Comparison of ENCODE assay signal across 8 cellular contexts in genomic region chr14:66495214-66496098, GRCh38. TPM values are rescaled to one million over a fixed set of nuclear protein-coding genes. Genes with fewer than 3 reads are reported as not detected.
DNase-seq lines count a peak whose midpoint lies in the region; ATAC-seq and TF ChIP-seq lines count a peak whose summit lies in the region.

No MANE protein-coding gene starts in this region.

- H3K4me3 ChIP-seq in HFF-Myc (replicated peaks; ENCODE audit: low read depth, low read length), result no peak overlapping the region
- no peak overlapping the region for H3K4me3 ChIP-seq in colonic mucosa
- H3K4me3 ChIP-seq in left lung, result no peak overlapping the region

- ATAC-seq in left lung, result peak; percentile 99
- ATAC-seq in stimulated activated naive CD8-positive, alpha-beta T cell treated with anti-CD3 and anti-CD28 coated beads, Interleukin-15, amount 100 ng/mL, for 72 hours, result peak; percentile 80

- peak overlapping the region; percentile 27 to 53 for H3K27ac Mint-ChIP-seq in stimulated activated naive CD8-positive, alpha-beta T cell treated with anti-CD3 and anti-CD28 coated beads, Interleukin-15, amount 100 ng/mL, for 72 hours

- no peaks in the 10 kb centered on the region for H3K9me3 ChIP-seq in colonic mucosa
- no peaks in the 10 kb centered on the region for H3K9me3 ChIP-seq in left lung

- H3K9ac ChIP-seq in colonic mucosa (ENCODE audit: low read depth in 2 of 2, low read length in 2 of 2), result peak overlapping the region in 1 of 2 donors; percentile 14

- intact Hi-C loops in colonic mucosa (cut with DNase I) (loop anchor here (10.0 kb wide), 1 partner anchor 619 kb away; no protein-coding TSS in a partner anchor), left lung (cut with DNase I) (no loop called here)

- peak overlapping the region in 1 of 2 donors; percentile 53 for H3K4me3 Mint-ChIP-seq in stimulated activated naive CD8-positive, alpha-beta T cell treated with anti-CD3 and anti-CD28 coated beads, Interleukin-15, amount 100 ng/mL, for 72 hours

- TF ChIP-seq CTCF in HFF-Myc (IDR thresholded peaks at IDR 0.05; ENCODE audit: low read depth, low read length, missing control alignments) (peak; percentile 78), colonic mucosa (IDR thresholded peaks at IDR 0.05) (peak; percentile 80), left lung (IDR thresholded peaks at IDR 0.05) (peak; percentile 48 to 69)

- H3K36me3 ChIP-seq in colonic mucosa (no peaks in the 10 kb centered on the region), left lung (no peaks in the 10 kb centered on the region)

- DNase-seq in activated gamma-delta T cell treated with Interleukin-2 at 50 U/mL for 16 hours (peak; percentile 19), activated gamma-delta T cell (lab: John Stamatoyannopoulos, UW) (no peak), HFF-Myc (ENCODE audit: extremely low read depth, low read depth) (peak; percentile 47), NCI-H1105 (lab: John Stamatoyannopoulos, UW) (peak; percentile 59), SW480 (ENCODE audit: low spot score) (peak; percentile 76), colonic mucosa (peak; percentile 60), left lung (no peak)
- DNase-seq in stimulated activated naive CD8-positive, alpha-beta T cell treated with anti-CD3 and anti-CD28 coated beads, Interleukin-15, amount 100 ng/mL, for 72 hours, result peak; percentile 9 to 22

- H3K27ac ChIP-seq in colonic mucosa (no peak overlapping the region), left lung (no peak overlapping the region)

- no peaks in the 10 kb centered on the region for H3K9me3 Mint-ChIP-seq in stimulated activated naive CD8-positive, alpha-beta T cell treated with anti-CD3 and anti-CD28 coated beads, Interleukin-15, amount 100 ng/mL, for 72 hours

- peaks cover 20% of the 10 kb centered on the region for H3K4me1 Mint-ChIP-seq in stimulated activated naive CD8-positive, alpha-beta T cell treated with anti-CD3 and anti-CD28 coated beads, Interleukin-15, amount 100 ng/mL, for 72 hours

- H3K27me3 ChIP-seq in colonic mucosa, result no peaks in the 10 kb centered on the region
- H3K27me3 ChIP-seq in left lung, result no peaks in the 10 kb centered on the region

- H3K27me3 Mint-ChIP-seq in stimulated activated naive CD8-positive, alpha-beta T cell treated with anti-CD3 and anti-CD28 coated beads, Interleukin-15, amount 100 ng/mL, for 72 hours, result no peaks in the 10 kb centered on the region

- H3K4me1 ChIP-seq in colonic mucosa, result no peaks in the 10 kb centered on the region
- peaks cover 0 to 4% of the 10 kb centered on the region in 2 donors for H3K4me1 ChIP-seq in left lung

RNA-seq across cellular contexts. Expression of gene CCDC196, which starts 9.3 kb away (rescaled TPM):
- total RNA-seq in colonic mucosa (1 to 10 TPM in 1 of 2 donors, under 1 TPM in 1; 0.82 to 1.3 TPM), left lung (not detected)

RNA-seq across cellular contexts. Expression of gene GPHN, which starts 12.5 kb away (rescaled TPM):
- 10 to 100 TPM; 32.0 to 45.2 TPM for total RNA-seq in colonic mucosa
- 10 to 100 TPM; 24.5 to 31.1 TPM for total RNA-seq in left lung

Comparison
In these comparisons a context has a peak if more than half of its experiments do, and no peak if none do; other contexts are left out.
1. DNase-seq: peak in activated gamma-delta T cell treated with Interleukin-2 at 50 U/mL for 16 hours (single experiment), HFF-Myc (single experiment), NCI-H1105 (single experiment), SW480 (single experiment), colonic mucosa (single experiment) and stimulated activated naive CD8-positive, alpha-beta T cell treated with anti-CD3 and anti-CD28 coated beads, Interleukin-15, amount 100 ng/mL, for 72 hours (2 of 2); none in activated gamma-delta T cell (single experiment) and left lung (0 of 2).
2. Peak in every context shown above with its lines, with median percentiles within 50 percentile points of each other: CTCF ChIP-seq.